Comparison of ENCODE assay signal across 8 cellular contexts in genomic region chr2:37625781-37626548, GRCh38. TPM values are rescaled to one million over a fixed set of nuclear protein-coding genes. Genes with fewer than 3 reads are reported as not detected.
DNase-seq lines count a peak whose midpoint lies in the region; ATAC-seq and TF ChIP-seq lines count a peak whose summit lies in the region.

No MANE protein-coding gene starts in this region.

- no peaks in the 10 kb centered on the region for H3K36me3 ChIP-seq in BLaER1 treated with 17β-estradiol and CSF1 and Interleukin-3, amounts not matched to agents 10 nM and 100 nM

- peaks cover 54% of the 10 kb centered on the region for H3K4me1 Mint-ChIP-seq in CD14-positive monocyte

- H3K36me3 Mint-ChIP-seq in CD14-positive monocyte = peaks cover 4 to 10% of the 10 kb centered on the region in 2 donors

- no peak overlapping the region for H3K9ac ChIP-seq in BLaER1 treated with 17β-estradiol and CSF1 and Interleukin-3, amounts not matched to agents 10 nM and 100 nM

- H3K27me3 ChIP-seq in BLaER1 treated with 17β-estradiol and CSF1 and Interleukin-3, amounts not matched to agents 10 nM and 100 nM = no peaks in the 10 kb centered on the region

- no peak for TF ChIP-seq CTCF in CD14-positive monocyte (IDR thresholded peaks at IDR 0.05)

- intact Hi-C loops in CD14-positive monocyte (cut with micrococcal nuclease) = no loop called here

- peak overlapping the region in 2 of 7 donors; percentile 50 to 58 for H3K27ac Mint-ChIP-seq in CD14-positive monocyte

- H3K9me3 ChIP-seq in BLaER1 treated with 17β-estradiol and CSF1 and Interleukin-3, amounts not matched to agents 10 nM and 100 nM (replicated peaks in 1 of 11) = no peaks in the 10 kb centered on the region; a peak in 1 of 22 replicates

- H3K4me3 ChIP-seq in BLaER1 treated with 17β-estradiol and CSF1 and Interleukin-3, amounts not matched to agents 10 nM and 100 nM = no peak overlapping the region

- DNase-seq in T-helper 9 cell (peak; percentile 43), CD14-positive monocyte (ENCODE audit: low spot score) (no peak), NCI-H1694 (lab: John Stamatoyannopoulos, UW) (no peak), left lobe of liver (ENCODE audit: low spot score) (no peak)
- peak; percentile 7 for DNase-seq in effector CD8-positive, alpha-beta T cell (lab: John Stamatoyannopoulos, UW)
- peak; percentile 60 for DNase-seq in stimulated activated CD4-positive, alpha-beta T cell treated with anti-CD3 and anti-CD28 coated beads, Interleukin-1b, Interleukin-23, amount 100 ng/mL, for 48 hours

- H3K4me3 Mint-ChIP-seq in CD14-positive monocyte = no peak overlapping the region

- peaks cover 0 to 5% (median 1%) of the 10 kb centered on the region in 3 donors for H3K27me3 Mint-ChIP-seq in CD14-positive monocyte (ENCODE audit: low read depth in 3 of 3)

- peak; percentile 35 for ATAC-seq in GM21737 (IDR thresholded peaks at IDR 0.05; ENCODE audit: unreplicated experiment)
- ATAC-seq in left lobe of liver = no peak

- peak overlapping the region; percentile 7 to 81 (median 41); a peak in 20 of 22 replicates for H3K4me2 ChIP-seq in BLaER1 treated with 17β-estradiol and CSF1 and Interleukin-3, amounts not matched to agents 10 nM and 100 nM

- no peak overlapping the region for H3K27ac ChIP-seq in BLaER1 treated with 17β-estradiol and CSF1 and Interleukin-3, amounts not matched to agents 10 nM and 100 nM

- H3K4me1 ChIP-seq in BLaER1 treated with 17β-estradiol and CSF1 and Interleukin-3, amounts not matched to agents 10 nM and 100 nM = peaks cover 0 to 73% (median 10%) of the 10 kb centered on the region in 10 experiments; a peak in 16 of 20 replicates

- H4K20me1 ChIP-seq in BLaER1 treated with 17β-estradiol and CSF1 and Interleukin-3, amounts not matched to agents 10 nM and 100 nM = no peaks in the 10 kb centered on the region

- no peaks in the 10 kb centered on the region for H3K9me3 Mint-ChIP-seq in CD14-positive monocyte

RNA-seq across cellular contexts. Expression of gene CDC42EP3, which starts 45.5 kb away (rescaled TPM):
- 100 to 1,000 TPM; 249 to 272 TPM for polyA plus RNA-seq in CD14-positive monocyte
- total RNA-seq in left lobe of liver = 3.4 TPM

Comparison
In these comparisons a context has a peak if more than half of its experiments do, and no peak if none do; other contexts are left out.
1. DNase-seq: peak in T-helper 9 cell (single experiment), effector CD8-positive, alpha-beta T cell (single experiment) and stimulated activated CD4-positive, alpha-beta T cell treated with anti-CD3 and anti-CD28 coated beads, Interleukin-1b, Interleukin-23, amount 100 ng/mL, for 48 hours (single experiment); none in CD14-positive monocyte (single experiment), NCI-H1694 (single experiment) and left lobe of liver (single experiment).